Comparison of ENCODE assay signal across 35 cellular contexts in the genomic region with DNA sequence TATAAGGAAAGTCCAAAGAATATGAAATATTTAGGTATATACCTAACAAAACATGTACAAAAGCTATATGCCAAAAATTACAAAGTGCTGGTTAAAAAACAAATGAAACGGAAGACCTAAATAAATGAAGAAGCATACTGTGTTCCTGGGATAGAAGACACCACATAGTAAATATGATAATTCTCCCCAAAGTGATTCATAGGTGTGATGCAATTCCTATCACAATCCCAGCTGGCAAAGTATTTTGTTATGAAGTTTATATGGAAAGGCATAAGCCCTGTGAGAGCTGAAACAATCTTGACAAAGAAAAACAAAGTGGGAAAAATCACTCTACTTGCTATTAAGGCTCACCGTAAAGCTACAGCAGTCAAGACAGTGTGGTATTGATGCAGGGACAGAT. TPM values are rescaled to one million over a fixed set of nuclear protein-coding genes. Genes with fewer than 3 reads are reported as not detected.
A peak's percentile ranks its signal among the peaks of the same experiment; 100 is the strongest.
DNase-seq lines count a peak whose midpoint lies in the region; ATAC-seq and TF ChIP-seq lines count a peak whose summit lies in the region.
"Had no signal": no experiment of that assay in that cellular context is flagged by ENCODE, and none has a peak within 500 bp of the region (broad histone marks: within the 10 kb centered on the region; RNA-seq: fewer than 3 reads in every experiment).

No MANE protein-coding gene starts in this region.

- TF ChIP-seq CTCF in AG09309 (IDR thresholded peaks at IDR 0.05; ENCODE audit: control insufficient read depth, insufficient read depth, low read depth, low read length, missing control alignments) (no peak), choroid plexus epithelial cell (conservative IDR thresholded peaks at IDR 0.05; ENCODE audit: low read depth, low read length) (no peak)

- peak; percentile 18 for DNase-seq in AG09309 (ENCODE audit: low read depth)
- peak; percentile 6 for DNase-seq in HS-5 (ENCODE audit: low read depth)
- DNase-seq in choroid plexus epithelial cell (ENCODE audit: low read depth) = peak; percentile 36
- peak; percentile 52 for DNase-seq in iris pigment epithelial cell (ENCODE audit: low read depth)
- DNase-seq in cardiac septum (ENCODE audit: low spot score) = no peak
- no peak for DNase-seq in cerebellum (ENCODE audit: low spot score)
- DNase-seq: ACHN; activated CD4-positive, alpha-beta memory T cell treated with anti-CD3 and anti-CD28 coated beads, Interleukin-2, amount 10 ng/mL, durations not matched to agents 7 days and 5 days; activated CD8-positive, alpha-beta memory T cell treated with anti-CD3 and anti-CD28 coated beads, Interleukin-2, amount 50 U/mL, for 48 hours; activated naive CD4-positive, alpha-beta T cell treated with anti-CD3 and anti-CD28 coated beads, Interleukin-2, amount 10 ng/mL, durations not matched to agents 7 days and 5 days; amygdala; CD4-positive, alpha-beta T cell; head of caudate nucleus; kidney; natural killer cell; NCI-H1417; NCI-H446; NCI-H82; RPMI8226; upper lobe of right lung had no signal

- H3K4me3 ChIP-seq in AG09309 (ENCODE audit: control insufficient read depth, low read depth, low read length) = no peak overlapping the region
- H3K4me3 ChIP-seq in choroid plexus epithelial cell (ENCODE audit: low read depth, low read length) = no peak overlapping the region
- H3K4me3 ChIP-seq: cardiac muscle cell, esophagus muscularis mucosa, K562, upper lobe of right lung had no signal

- intact Hi-C loops in cardiac septum (cut with DNase I) = no loop called here

- ATAC-seq in HG02798 (IDR thresholded peaks at IDR 0.05; ENCODE audit: poor library complexity, unreplicated experiment) (no peak), HG03442 (IDR thresholded peaks at IDR 0.05; ENCODE audit: unreplicated experiment) (no peak)
- ATAC-seq: activated CD4-positive, CD25-positive, alpha-beta regulatory T cell treated with anti-CD3 and anti-CD28 coated beads, Interleukin-2, amount 50 U/mL, for 24 hours; K562; natural killer cell; upper lobe of right lung had no signal

RNA-seq across cellular contexts. Expression of a gene that starts 2.6 kb away (rescaled TPM):
- total RNA-seq in cardiac septum = not detected
- total RNA-seq in cerebellum = not detected
- total RNA-seq: activated CD4-positive, alpha-beta memory T cell treated with anti-CD3 and anti-CD28 coated beads, Interleukin-2, amount 10 ng/mL, durations not matched to agents 7 days and 5 days; cardiac muscle cell; CD4-positive, alpha-beta T cell; endodermal cell; esophagus muscularis mucosa; H1; HT-29; K562; kidney; lower leg skin; mononuclear cell; natural killer cell; osteoblast; renal cortical epithelial cell; subcutaneous adipose tissue; T-helper 1 cell treated with Interleukin-12 subunit alpha and Interleukin-12 subunit beta and Interleukin-4 antibody, amounts not matched to agents 30 ng/mL and 1 ng/mL, for 36 hours; upper lobe of right lung had no signal

Comparison
In these comparisons a context has a peak if more than half of its experiments do, and no peak if none do; other contexts are left out.
1. DNase-seq: peak in AG09309 (single experiment), HS-5 (single experiment), choroid plexus epithelial cell (single experiment) and iris pigment epithelial cell (single experiment); none in cardiac septum (single experiment) and cerebellum (single experiment).